9 cellular contexts compared by ENCODE assay signal in genomic region chr17:42744283-42744805, GRCh38. TPM values are rescaled to one million over a fixed set of nuclear protein-coding genes. Genes with fewer than 3 reads are reported as not detected.
DNase-seq lines count a peak whose midpoint lies in the region; ATAC-seq, FAIRE-seq and TF ChIP-seq lines count a peak whose summit lies in the region.
"Had no signal": no experiment of that assay in that cellular context is flagged by ENCODE, and none has a peak within 500 bp of the region (broad histone marks: within the 10 kb centered on the region; RNA-seq: fewer than 3 reads in every experiment).

No MANE protein-coding gene starts in this region.

- H3K27me3 ChIP-seq in CD4-positive, alpha-beta memory T cell (ENCODE audit: insufficient read depth, low read length) = no peaks in the 10 kb centered on the region
- H3K27me3 ChIP-seq in Panc1 (ENCODE audit: control insufficient read depth, insufficient read depth, low read length) (no peaks in the 10 kb centered on the region), pancreas (no peaks in the 10 kb centered on the region), thyroid gland (no peaks in the 10 kb centered on the region)

- CTCF ChIA-PET in CD4-positive, alpha-beta memory T cell (lab: Charles Lee; ENCODE audit: partially characterized antibody) = no interaction called here
- CTCF ChIA-PET in Panc1 (lab: Charles Lee) = no interaction called here

- H3K27me3 Mint-ChIP-seq in CD4-positive, alpha-beta memory T cell = peaks cover 5 to 6% of the 10 kb centered on the region in 2 donors

- BruUV-seq in Panc1 (replicated peaks; lab: Mats Ljungman, UMichigan) = no TSS peak

- peaks cover 25% of the 10 kb centered on the region for H3K4me1 ChIP-seq in CD4-positive, alpha-beta memory T cell (ENCODE audit: insufficient read depth, low read length)
- H3K4me1 ChIP-seq in Panc1 (ENCODE audit: control insufficient read depth, insufficient read depth, low read length) = no peaks in the 10 kb centered on the region
- peaks cover 0 to 19% (median 7%) of the 10 kb centered on the region in 3 donors for H3K4me1 ChIP-seq in pancreas
- H3K4me1 ChIP-seq in thyroid gland = peaks cover 10 to 29% of the 10 kb centered on the region in 2 donors

- H3K27ac Mint-ChIP-seq in CD4-positive, alpha-beta memory T cell = peak overlapping the region; percentile 81 to 96 (median 92)

- no peak for TF ChIP-seq POLR2A in thyroid gland (IDR thresholded peaks at IDR 0.05)

- peak overlapping the region; percentile 66 for H3K27ac ChIP-seq in CD4-positive, alpha-beta memory T cell (ENCODE audit: low read depth, low read length)
- H3K27ac ChIP-seq in Panc1 (ENCODE audit: low read length) (peak overlapping the region; percentile 79), pancreas (peak overlapping the region; percentile 70 to 95 (median 84)), thyroid gland (peak overlapping the region; percentile 82 to 93 (median 92))

- H3K9me3 Mint-ChIP-seq in CD4-positive, alpha-beta memory T cell = no peaks in the 10 kb centered on the region

- peak overlapping the region; percentile 51 to 55 for H3K4me3 ChIP-seq in CD4-positive, alpha-beta memory T cell (ENCODE audit: low read length in 2 of 2)
- H3K4me3 ChIP-seq in Panc1 (ENCODE audit: low read depth in 2 of 2, low read length in 2 of 2) (peak overlapping the region; percentile 58 to 70), pancreas (peak overlapping the region; percentile 51 to 73 (median 58)), thyroid gland (replicated peaks in 1 of 3) (peak overlapping the region; percentile 33 to 69 (median 58))

- intact Hi-C loops in CD4-positive, alpha-beta memory T cell (cut with micrococcal nuclease) = loop anchor here (1.0 to 2.0 kb wide), 2 partner anchors 54 to 66 kb away; partner anchors contain the start of genes CNTD1 and COA3
- intact Hi-C loops in Panc1 (cut with micrococcal nuclease; ENCODE audit: unreplicated experiment) = no loop called here
- intact Hi-C loops in pancreas (cut with DNase I) = no loop called here
- intact Hi-C loops in thyroid gland (cut with DNase I) = no loop called here

- no peaks in the 10 kb centered on the region for H3K36me3 ChIP-seq in CD4-positive, alpha-beta memory T cell (ENCODE audit: insufficient read depth, low read length)
- H3K36me3 ChIP-seq in Panc1 (ENCODE audit: control insufficient read depth, insufficient read depth, low read length) = no peaks in the 10 kb centered on the region
- no peaks in the 10 kb centered on the region for H3K36me3 ChIP-seq in pancreas
- no peaks in the 10 kb centered on the region for H3K36me3 ChIP-seq in thyroid gland

- POLR2A ChIA-PET in CD4-positive, alpha-beta memory T cell (lab: Charles Lee; ENCODE audit: partially characterized antibody) = interaction anchor here (1.6 to 1.9 kb wide), 2 partner anchors 80 to 617 kb away, joined by 5 read pairs; partner anchors contain the start of gene BECN1
- POLR2A ChIA-PET in Panc1 (lab: Charles Lee) = no interaction called here

- peak overlapping the region; percentile 91 to 97 (median 96) for H3K4me3 Mint-ChIP-seq in CD4-positive, alpha-beta memory T cell

- peak; percentile 45 for ATAC-seq in GM19372 (IDR thresholded peaks at IDR 0.05; ENCODE audit: low read depth, unreplicated experiment)
- ATAC-seq in HG03521 (IDR thresholded peaks at IDR 0.05; ENCODE audit: unreplicated experiment) = peak; percentile 52
- ATAC-seq in Panc1 = peak; percentile 95
- peak; percentile 80 to 91 (median 87) for ATAC-seq in pancreas

- no peak for FAIRE-seq in pancreas (lab: Jason Lieb, UNC)
- FAIRE-seq: endometrium had no signal

- peak in 1 of 5 donors; percentile 81 for DNase-seq in CD4-positive, alpha-beta memory T cell
- DNase-seq in Panc1 (ENCODE audit: low read depth, low spot score) = no peak
- peak; percentile 73 for DNase-seq in activated naive CD4-positive, alpha-beta T cell treated with Interleukin-2 at 50 U/mL for 16 hours
- DNase-seq in glomerular visceral epithelial cell (ENCODE audit: extremely low spot score) = peak; percentile 79
- DNase-seq in pancreas = peak; percentile 62 to 92 (median 84)
- peak; percentile 84 to 86 for DNase-seq in thyroid gland

- no peaks in the 10 kb centered on the region for H3K9me3 ChIP-seq in CD4-positive, alpha-beta memory T cell (ENCODE audit: control insufficient read depth in 1 of 2, low read length in 2 of 2)
- H3K9me3 ChIP-seq in Panc1 (ENCODE audit: control insufficient read depth, insufficient read depth, low read depth, low read length) (no peaks in the 10 kb centered on the region), pancreas (no peaks in the 10 kb centered on the region), thyroid gland (no peaks in the 10 kb centered on the region)

- peaks cover 0 to 4% of the 10 kb centered on the region in 2 donors for H3K36me3 Mint-ChIP-seq in CD4-positive, alpha-beta memory T cell

- in situ Hi-C loops in Panc1 (cut with HindIII; ENCODE audit: low pct_unique_long_range_greater_than_20kb, low sequenced_read_pairs) = no loop called here

- TF ChIP-seq CTCF in Panc1 (IDR thresholded peaks at IDR 0.05) = no peak
- no peak for TF ChIP-seq CTCF in pancreas (IDR thresholded peaks at IDR 0.05)
- peak in 1 of 6 experiments; percentile 1 for TF ChIP-seq CTCF in thyroid gland (IDR thresholded peaks at IDR 0.05)

- H3K4me1 Mint-ChIP-seq in CD4-positive, alpha-beta memory T cell = peaks cover 7 to 38% (median 20%) of the 10 kb centered on the region in 4 donors

- WGBS in pancreas, 2 donors = 1 to 2% methylated on average over 32 of the region's 32 CpGs
- WGBS in thyroid gland, 2 donors = 0 to 1% methylated on average over 20 to 24 of the region's 32 CpGs

RNA-seq across cellular contexts. Expression of gene EZH1, which starts 0.5 kb away (rescaled TPM):
- 100 to 1,000 TPM; 184 to 192 TPM for total RNA-seq in CD4-positive, alpha-beta memory T cell
- polyA plus RNA-seq in CD4-positive, alpha-beta memory T cell = 10 to 100 TPM; 20.1 to 38.6 TPM
- 17.7 TPM for total RNA-seq in Panc1 (2021; ENCODE audit: unreplicated experiment)
- 8.0 TPM for polyA plus RNA-seq in Panc1 (2012; ENCODE audit: insufficient read length)
- 10 to 100 TPM in 5 of 6 donors, 1 to 10 TPM in 1; 8.8 to 25.4 (median 14.6) TPM for total RNA-seq in pancreas
- 10 to 100 TPM; 16.3 to 23.3 TPM for polyA plus RNA-seq in pancreas
- 10 to 100 TPM; 39.3 to 69.2 (median 56.4) TPM for total RNA-seq in thyroid gland

RNA-seq across cellular contexts. Expression of gene RAMP2, which starts 16.7 kb away (rescaled TPM):
- not detected for total RNA-seq in CD4-positive, alpha-beta memory T cell
- polyA plus RNA-seq in CD4-positive, alpha-beta memory T cell = not detected
- total RNA-seq in Panc1 (2021; ENCODE audit: unreplicated experiment) (1.1 TPM), pancreas (1 to 10 TPM; 2.4 to 9.2 (median 4.7) TPM), thyroid gland (10 to 100 TPM; 18.6 to 55.3 (median 25.7) TPM)
- 2.3 TPM for polyA plus RNA-seq in Panc1 (2012; ENCODE audit: insufficient read length)
- 10 to 100 TPM; 15.9 to 26.5 TPM for polyA plus RNA-seq in pancreas

RNA-seq across cellular contexts. Expression of gene VPS25, which starts 28.9 kb away (rescaled TPM):
- total RNA-seq in CD4-positive, alpha-beta memory T cell = 10 to 100 TPM; 39.3 to 43.6 TPM
- 10 to 100 TPM; 39.8 to 63.3 TPM for polyA plus RNA-seq in CD4-positive, alpha-beta memory T cell
- 37.7 TPM for total RNA-seq in Panc1 (2021; ENCODE audit: unreplicated experiment)
- 42.9 TPM for polyA plus RNA-seq in Panc1 (2012; ENCODE audit: insufficient read length)
- 10 to 100 TPM; 18.1 to 30.7 (median 26.0) TPM for total RNA-seq in pancreas
- polyA plus RNA-seq in pancreas = 10 to 100 TPM; 24.6 to 46.9 TPM
- 10 to 100 TPM; 38.5 to 71.2 (median 56.3) TPM for total RNA-seq in thyroid gland

RNA-seq across cellular contexts. Expression of gene WNK4, which starts 36.1 kb away (rescaled TPM):
- total RNA-seq in CD4-positive, alpha-beta memory T cell = under 1 TPM; 0.14 to 0.41 TPM
- polyA plus RNA-seq in CD4-positive, alpha-beta memory T cell = not detected
- 3.5 TPM for total RNA-seq in Panc1 (2021; ENCODE audit: unreplicated experiment)
- 6.7 TPM for polyA plus RNA-seq in Panc1 (2012; ENCODE audit: insufficient read length)
- total RNA-seq in pancreas = under 1 TPM; 0.19 to 0.87 (median 0.51) TPM
- 1 to 10 TPM; 1.1 to 4.7 TPM for polyA plus RNA-seq in pancreas
- under 1 TPM in 2 of 4 donors, not detected in 2; 0.13 to 0.45 TPM for total RNA-seq in thyroid gland

RNA-seq across cellular contexts. Expression of gene COA3, which starts 54.2 kb away (rescaled TPM):
- total RNA-seq in CD4-positive, alpha-beta memory T cell = 10 to 100 TPM; 27.7 to 30.1 TPM
- 100 to 1,000 TPM; 110 to 153 TPM for polyA plus RNA-seq in CD4-positive, alpha-beta memory T cell
- total RNA-seq in Panc1 (2021; ENCODE audit: unreplicated experiment) = 48.8 TPM
- polyA plus RNA-seq in Panc1 (2012; ENCODE audit: insufficient read length) = 72.6 TPM
- 10 to 100 TPM; 48.1 to 73.6 (median 64.7) TPM for total RNA-seq in pancreas
- 100 to 1,000 TPM; 107 to 130 TPM for polyA plus RNA-seq in pancreas
- total RNA-seq in thyroid gland = 10 to 100 TPM; 46.4 to 94.4 (median 80.3) TPM

Comparison
In these comparisons a context has a peak if more than half of its experiments do, and no peak if none do; other contexts are left out.
1. ATAC-seq: peak in every context shown above with its lines; median percentile 95 in Panc1; 87 in pancreas; 52 in HG03521; 45 in GM19372.